Comparison of ENCODE assay signal across 9 cellular contexts in the genomic region with DNA sequence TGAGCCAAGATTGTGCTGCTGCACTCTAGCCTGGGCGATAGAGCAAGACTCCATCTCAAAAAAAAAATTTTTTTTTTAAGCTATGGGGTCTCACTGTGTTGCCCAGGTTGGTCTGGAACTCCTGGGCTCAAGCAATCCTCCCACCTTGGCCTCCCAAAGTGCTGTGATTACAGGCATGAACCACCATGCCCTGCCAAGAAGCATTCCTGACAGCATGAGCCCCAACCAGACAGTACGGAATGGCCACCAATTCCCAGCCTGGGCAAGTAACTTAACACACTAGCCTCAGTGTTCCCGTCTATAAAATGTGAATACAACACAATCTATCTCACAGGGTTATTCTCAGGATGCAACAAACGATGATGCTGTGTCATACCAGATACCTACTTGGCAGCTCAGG. TPM values are rescaled to one million over a fixed set of nuclear protein-coding genes. Genes with fewer than 3 reads are reported as not detected.
DNase-seq lines count a peak whose midpoint lies in the region; TF ChIP-seq lines count a peak whose summit lies in the region.
"Had no signal": no experiment of that assay in that cellular context is flagged by ENCODE, and none has a peak within 500 bp of the region (broad histone marks: within the 10 kb centered on the region; RNA-seq: fewer than 3 reads in every experiment).

No MANE protein-coding gene starts in this region.

- TF ChIP-seq EP300 in sigmoid colon (IDR thresholded peaks at IDR 0.05) = no peak

- no peak for DNase-seq in GM12865 (ENCODE audit: low read depth)
- no peak for DNase-seq in RWPE1 (ENCODE audit: low spot score)
- DNase-seq in esophagus squamous epithelium (lab: John Stamatoyannopoulos, UW) = no peak
- no peak for DNase-seq in sigmoid colon
- DNase-seq in stimulated activated CD4-positive, alpha-beta T cell treated with anti-CD3 and anti-CD28 coated beads, Interleukin-2, amount 100 ng/mL, for 48 hours = no peak
- no peak for DNase-seq in NOMO-1 (lab: John Stamatoyannopoulos, UW; ENCODE audit: unreplicated experiment in 2 of 2)
- DNase-seq in kidney tubule cell (ENCODE audit: low spot score) = no peak
- no peak for DNase-seq in effector CD8-positive, alpha-beta T cell (lab: John Stamatoyannopoulos, UW)
- DNase-seq: NCI-H1092 treated with DMSO at 0.1 percent for 48 hours had no signal

- H3K36me3 ChIP-seq in esophagus squamous epithelium (peaks cover 0 to 16% (median 0%) of the 10 kb centered on the region in 3 donors), sigmoid colon (no peaks in the 10 kb centered on the region)

- intact Hi-C loops in esophagus squamous epithelium (cut with DNase I) (no loop called here), sigmoid colon (cut with DNase I) (no loop called here)

- H3K4me1 ChIP-seq in esophagus squamous epithelium = peaks cover 50 to 73% (median 51%) of the 10 kb centered on the region in 3 donors
- peaks cover 0 to 66% (median 58%) of the 10 kb centered on the region in 4 donors for H3K4me1 ChIP-seq in sigmoid colon

- peak overlapping the region; percentile 64 for H3K4me3 ChIP-seq in GM12865 (ENCODE audit: low read depth, low read length)
- H3K4me3 ChIP-seq in esophagus squamous epithelium = peak overlapping the region; percentile 74 to 99 (median 94)
- peak overlapping the region; percentile 83 to 94 (median 86) for H3K4me3 ChIP-seq in sigmoid colon

- peak overlapping the region; percentile 92 for H3K27ac ChIP-seq in RWPE1
- peak overlapping the region; percentile 92 to 96 (median 94) for H3K27ac ChIP-seq in esophagus squamous epithelium
- H3K27ac ChIP-seq in sigmoid colon = peak overlapping the region; percentile 21 to 93 (median 87)

- no peak for TF ChIP-seq POLR2A in esophagus squamous epithelium (IDR thresholded peaks at IDR 0.05)
- TF ChIP-seq POLR2A in sigmoid colon (IDR thresholded peaks at IDR 0.05) = no peak

- no peaks in the 10 kb centered on the region for H3K9me3 ChIP-seq in esophagus squamous epithelium
- H3K9me3 ChIP-seq in sigmoid colon = no peaks in the 10 kb centered on the region

- CTCF ChIA-PET in RWPE1 (lab: Yijun Ruan, JAX) = no interaction called here

- TF ChIP-seq CTCF in GM12865 (IDR thresholded peaks at IDR 0.05; ENCODE audit: insufficient read depth, low read depth, low read length, missing control alignments) (no peak), RWPE1 (conservative IDR thresholded peaks at IDR 0.05; ENCODE audit: low read depth) (no peak), esophagus squamous epithelium (IDR thresholded peaks at IDR 0.05) (no peak), sigmoid colon (IDR thresholded peaks at IDR 0.05) (no peak)

- H3K27me3 ChIP-seq in esophagus squamous epithelium (no peaks in the 10 kb centered on the region), sigmoid colon (no peaks in the 10 kb centered on the region)

- POLR2A ChIA-PET in RWPE1 (lab: Yijun Ruan, JAX; ENCODE audit: low non-redundant PET) = no interaction called here

- WGBS in esophagus squamous epithelium, 2 donors = 40 to 58% methylated on average over 4 of the region's 4 CpGs
- WGBS in sigmoid colon, 2 donors = 65 to 77% methylated on average over 4 of the region's 4 CpGs

RNA-seq across cellular contexts. Expression of a gene that starts 2.1 kb away (rescaled TPM):
- total RNA-seq in esophagus squamous epithelium = 100 to 1,000 TPM; 497 to 698 (median 627) TPM
- total RNA-seq in sigmoid colon = 100 to 1,000 TPM; 138 to 253 (median 185) TPM
- polyA plus RNA-seq in sigmoid colon = 100 to 1,000 TPM in 2 of 3 donors, 10 to 100 TPM in 1; 88.9 to 305 (median 102) TPM
